Comparison of ENCODE assay signal across 36 cellular contexts in genomic region chr14:34283590-34283989, GRCh38.
"Had no signal": no experiment of that assay in that cellular context is flagged by ENCODE, and none has a peak within 500 bp of the region (broad histone marks: within the 10 kb centered on the region; RNA-seq: fewer than 3 reads in every experiment).

No MANE protein-coding gene starts in this region.

- H3K9me3 ChIP-seq: MG63 had no signal

- H3K27me3 ChIP-seq: MG63 had no signal

- H3K36me3 ChIP-seq: MG63 had no signal

- H3K4me3 ChIP-seq: MG63 had no signal

- DNase-seq: Karpas-422, Kasumi-1, MG63, MM.1S, MV-4-11, NCI-H1048, NCI-H1092, NCI-H1092 treated with DMSO at 0.1 percent for 48 hours, NCI-H1105, NCI-H1105 treated with DMSO at 0.1 percent for 48 hours, NCI-H1417, NCI-H1417 treated with DMSO at 0.1 percent for 48 hours, NCI-H1436, NCI-H1436 treated with DMSO at 0.1 percent for 48 hours, NCI-H146, NCI-H1694, NCI-H1694 treated with DMSO at 0.1 percent for 48 hours, NCI-H187, NCI-H187 treated with DMSO at 0.1 percent for 48 hours, NCI-H1930, NCI-H2029, NCI-H2029 treated with DMSO at 0.1 percent for 48 hours, NCI-H2081, NCI-H2081 treated with DMSO at 0.1 percent for 48 hours, NCI-H2107, NCI-H2171, NCI-H2171 treated with DMSO at 0.1 percent for 48 hours, NCI-H2227 treated with DMSO at 0.1 percent for 48 hours, NCI-H226, NCI-H345, NCI-H446, NCI-H446 treated with DMSO at 0.1 percent for 48 hours, NCI-H510A, NCI-H510A treated with DMSO at 0.1 percent for 48 hours, NCI-H524, NCI-H524 treated with DMSO at 0.1 percent for 48 hours had no signal
